Comparison of ENCODE assay signal across 12 cellular contexts in genomic region chr12:105420046-105420445, GRCh38.
"Had no signal": no experiment of that assay in that cellular context is flagged by ENCODE, and none has a peak within 500 bp of the region (broad histone marks: within the 10 kb centered on the region; RNA-seq: fewer than 3 reads in every experiment).

No MANE protein-coding gene starts in this region.

- H3K9me3 Mint-ChIP-seq: activated naive CD8-positive, alpha-beta T cell treated with anti-CD3 and anti-CD28 coated beads, Interleukin-2, amount 10 ng/mL, durations not matched to agents 7 days and 5 days; central memory CD8-positive, alpha-beta T cell; T-helper 1 cell treated with Interleukin-12 subunit alpha and Interleukin-12 subunit beta and Interleukin-4 antibody, amounts not matched to agents 30 μg/mL and 1 μg/mL, for 36 hours had no signal

- H3K4me3 ChIP-seq: adrenal gland, MG63, Peyer's patch, SJSA1 had no signal

- H3K9ac ChIP-seq: KMS-11 had no signal

- H3K4me1 Mint-ChIP-seq: central memory CD8-positive, alpha-beta T cell; WTC11 had no signal

- H3K9me3 ChIP-seq: adrenal gland, MG63, Peyer's patch, SJSA1 had no signal

- H3K27me3 ChIP-seq: adrenal gland, MG63, Peyer's patch, SJSA1 had no signal

- H3K27ac Mint-ChIP-seq: activated CD8-positive, alpha-beta T cell treated with anti-CD3 and anti-CD28 coated beads, Interleukin-2, amount 10 ng/mL, durations not matched to agents 7 days and 5 days; activated naive CD8-positive, alpha-beta T cell treated with anti-CD3 and anti-CD28 coated beads, Interleukin-2, amount 10 ng/mL, durations not matched to agents 7 days and 5 days; T-helper 1 cell treated with Interleukin-12 subunit alpha and Interleukin-12 subunit beta and Interleukin-4 antibody, amounts not matched to agents 30 μg/mL and 1 μg/mL, for 36 hours; WTC11 had no signal

- H3K4me1 ChIP-seq: adrenal gland, Peyer's patch had no signal

- H3K36me3 Mint-ChIP-seq: activated naive CD8-positive, alpha-beta T cell treated with anti-CD3 and anti-CD28 coated beads, Interleukin-2, amount 10 ng/mL, durations not matched to agents 7 days and 5 days; brain; WTC11 had no signal

- H3K27ac ChIP-seq: adrenal gland, KMS-11, Peyer's patch, RWPE1, SJSA1 had no signal

- H3K27me3 Mint-ChIP-seq: brain; central memory CD8-positive, alpha-beta T cell had no signal

- H3K4me3 Mint-ChIP-seq: activated CD8-positive, alpha-beta T cell treated with anti-CD3 and anti-CD28 coated beads, Interleukin-2, amount 10 ng/mL, durations not matched to agents 7 days and 5 days; activated naive CD8-positive, alpha-beta T cell treated with anti-CD3 and anti-CD28 coated beads, Interleukin-2, amount 10 ng/mL, durations not matched to agents 7 days and 5 days; brain; central memory CD8-positive, alpha-beta T cell; T-helper 1 cell treated with Interleukin-12 subunit alpha and Interleukin-12 subunit beta and Interleukin-4 antibody, amounts not matched to agents 30 μg/mL and 1 μg/mL, for 36 hours; WTC11 had no signal

- H3K36me3 ChIP-seq: adrenal gland, MG63, Peyer's patch, SJSA1 had no signal

- H3K4me2 ChIP-seq: KMS-11 had no signal
